8 cellular contexts compared by ENCODE assay signal in the genomic region with DNA sequence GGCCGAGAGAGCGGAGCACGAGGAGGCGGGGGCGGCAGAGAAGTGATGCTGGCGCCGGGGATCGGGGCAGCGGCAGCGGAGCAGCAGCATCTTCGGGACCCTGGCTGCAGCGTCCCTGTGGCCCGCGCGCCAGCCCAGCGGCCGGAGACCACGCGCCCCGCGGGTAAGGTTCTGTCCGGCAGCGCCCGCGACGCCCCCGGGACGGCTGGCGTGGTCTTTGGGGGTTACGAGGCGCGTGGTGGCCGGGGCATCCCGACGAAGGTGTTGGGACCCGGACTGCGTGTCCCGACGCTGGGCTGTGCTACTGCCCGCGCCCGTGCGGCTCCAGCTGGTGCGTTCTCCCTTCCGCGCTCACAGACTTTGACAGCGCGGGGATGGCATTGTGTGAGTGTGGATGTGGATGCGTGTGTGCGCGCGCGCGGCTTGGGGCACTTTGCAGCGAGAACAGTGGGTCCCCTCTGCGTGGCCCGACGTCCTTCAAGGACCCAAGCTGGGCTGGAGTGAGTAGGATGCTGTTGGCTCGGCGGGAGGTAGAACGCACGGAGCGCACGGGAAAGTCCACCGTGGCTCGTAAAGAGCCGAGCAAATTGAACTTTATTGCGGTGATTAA. TPM values are rescaled to one million over a fixed set of nuclear protein-coding genes. Genes with fewer than 3 reads are reported as not detected.
DNase-seq lines count a peak whose midpoint lies in the region; ATAC-seq and TF ChIP-seq lines count a peak whose summit lies in the region.

No MANE protein-coding gene starts in this region.

- H3K4me3 ChIP-seq in BE2C (ENCODE audit: low read depth, low read length) (peak overlapping the region; percentile 53), WERI-Rb-1 (ENCODE audit: low read depth, low read length) (peak overlapping the region; percentile 66), fibroblast of villous mesenchyme (ENCODE audit: low read depth, low read length) (peak overlapping the region; percentile 75), neural cell (ENCODE audit: low read length) (peak overlapping the region; percentile 85)

- peaks cover 20% of the 10 kb centered on the region for H3K27me3 ChIP-seq in BE2C
- H3K27me3 ChIP-seq in WERI-Rb-1 (ENCODE audit: insufficient read depth, low read depth, severe bottlenecking): peaks cover 14% of the 10 kb centered on the region
- peaks cover 14% of the 10 kb centered on the region for H3K27me3 ChIP-seq in neural cell (ENCODE audit: insufficient read depth, low read depth, low read length)

- no peak overlapping the region for H3K27ac ChIP-seq in WERI-Rb-1
- H3K27ac ChIP-seq in neural cell (ENCODE audit: low read length): peak overlapping the region; percentile 44

- H3K9me3 ChIP-seq in BE2C: no peaks in the 10 kb centered on the region
- no peaks in the 10 kb centered on the region for H3K9me3 ChIP-seq in WERI-Rb-1 (ENCODE audit: severe bottlenecking)
- H3K9me3 ChIP-seq in neural cell (ENCODE audit: low read length): no peaks in the 10 kb centered on the region

- H3K36me3 ChIP-seq in BE2C (no peaks in the 10 kb centered on the region), WERI-Rb-1 (no peaks in the 10 kb centered on the region), neural cell (ENCODE audit: insufficient read depth, low read length) (no peaks in the 10 kb centered on the region)

- H2AFZ ChIP-seq in neural cell (ENCODE audit: low read depth, low read length): peak overlapping the region; percentile 15

- no peaks in the 10 kb centered on the region for H3K4me1 ChIP-seq in BE2C

- H3F3A ChIP-seq in neural cell (ENCODE audit: insufficient read depth, low read length, poor library complexity, severe bottlenecking): peaks cover 4% of the 10 kb centered on the region

- no peak for TF ChIP-seq EP300 in neural cell (conservative IDR thresholded peaks at IDR 0.05; ENCODE audit: poor library complexity, severe bottlenecking)

- no peaks in the 10 kb centered on the region for H4K20me1 ChIP-seq in neural cell (ENCODE audit: insufficient read depth)

- H3K79me2 ChIP-seq in neural cell (replicated peaks; ENCODE audit: insufficient read depth, low read length): peaks cover 28% of the 10 kb centered on the region

- peak; percentile 27 for TF ChIP-seq RAD21 in neural cell (conservative IDR thresholded peaks at IDR 0.05)

- H3K4me2 ChIP-seq in neural cell (ENCODE audit: low read length): peak overlapping the region; percentile 71

- peak overlapping the region; percentile 87 for H3K9ac ChIP-seq in neural cell (ENCODE audit: low read length)

- TF ChIP-seq CTCF in BE2C (IDR thresholded peaks at IDR 0.05; ENCODE audit: low read depth, low read length): no peak
- TF ChIP-seq CTCF in WERI-Rb-1 (IDR thresholded peaks at IDR 0.05; ENCODE audit: low read depth, low read length): no peak
- TF ChIP-seq CTCF in fibroblast of villous mesenchyme (IDR thresholded peaks at IDR 0.05; ENCODE audit: insufficient read depth, low read depth, low read length): no peak
- TF ChIP-seq CTCF in neural cell (IDR thresholded peaks at IDR 0.05; ENCODE audit: poor library complexity, severe bottlenecking): peak; percentile 20

- DNase-seq in BE2C (peak; percentile 6), WERI-Rb-1 (peak; percentile 26), fibroblast of villous mesenchyme (ENCODE audit: low read depth) (peak; percentile 13), mucosa of gallbladder (ENCODE audit: low spot score) (no peak), LoVo (ENCODE audit: low spot score) (no peak)

- H3K9me2 ChIP-seq in neural cell (ENCODE audit: insufficient read depth, low read length): no peaks in the 10 kb centered on the region

- ATAC-seq in GM18870 (IDR thresholded peaks at IDR 0.05; ENCODE audit: unreplicated experiment): peak; percentile 21
- peak; percentile 3 for ATAC-seq in HG03280 (IDR thresholded peaks at IDR 0.05; ENCODE audit: unreplicated experiment)

TF ChIP-seq in neural cell, 6 proteins besides CTCF, POLR2A, EP300 and RAD21:
- TF ChIP-seq POLR2AphosphoS5 (IDR thresholded peaks at IDR 0.05) (peak; percentile 61), SMC3 (conservative IDR thresholded peaks at IDR 0.05; ENCODE audit: poor library complexity) (peak; percentile 42), TAF1 (IDR thresholded peaks at IDR 0.05; ENCODE audit: low read depth) (no peak), EZH2 (IDR thresholded peaks at IDR 0.05; ENCODE audit: borderline replicate concordance, insufficient read depth, low read length, poor library complexity, severe bottlenecking) (no peak), MXI1 (conservative IDR thresholded peaks at IDR 0.05; ENCODE audit: poor library complexity, severe bottlenecking) (peak; percentile 71)
- TF ChIP-seq, protein P1, sequence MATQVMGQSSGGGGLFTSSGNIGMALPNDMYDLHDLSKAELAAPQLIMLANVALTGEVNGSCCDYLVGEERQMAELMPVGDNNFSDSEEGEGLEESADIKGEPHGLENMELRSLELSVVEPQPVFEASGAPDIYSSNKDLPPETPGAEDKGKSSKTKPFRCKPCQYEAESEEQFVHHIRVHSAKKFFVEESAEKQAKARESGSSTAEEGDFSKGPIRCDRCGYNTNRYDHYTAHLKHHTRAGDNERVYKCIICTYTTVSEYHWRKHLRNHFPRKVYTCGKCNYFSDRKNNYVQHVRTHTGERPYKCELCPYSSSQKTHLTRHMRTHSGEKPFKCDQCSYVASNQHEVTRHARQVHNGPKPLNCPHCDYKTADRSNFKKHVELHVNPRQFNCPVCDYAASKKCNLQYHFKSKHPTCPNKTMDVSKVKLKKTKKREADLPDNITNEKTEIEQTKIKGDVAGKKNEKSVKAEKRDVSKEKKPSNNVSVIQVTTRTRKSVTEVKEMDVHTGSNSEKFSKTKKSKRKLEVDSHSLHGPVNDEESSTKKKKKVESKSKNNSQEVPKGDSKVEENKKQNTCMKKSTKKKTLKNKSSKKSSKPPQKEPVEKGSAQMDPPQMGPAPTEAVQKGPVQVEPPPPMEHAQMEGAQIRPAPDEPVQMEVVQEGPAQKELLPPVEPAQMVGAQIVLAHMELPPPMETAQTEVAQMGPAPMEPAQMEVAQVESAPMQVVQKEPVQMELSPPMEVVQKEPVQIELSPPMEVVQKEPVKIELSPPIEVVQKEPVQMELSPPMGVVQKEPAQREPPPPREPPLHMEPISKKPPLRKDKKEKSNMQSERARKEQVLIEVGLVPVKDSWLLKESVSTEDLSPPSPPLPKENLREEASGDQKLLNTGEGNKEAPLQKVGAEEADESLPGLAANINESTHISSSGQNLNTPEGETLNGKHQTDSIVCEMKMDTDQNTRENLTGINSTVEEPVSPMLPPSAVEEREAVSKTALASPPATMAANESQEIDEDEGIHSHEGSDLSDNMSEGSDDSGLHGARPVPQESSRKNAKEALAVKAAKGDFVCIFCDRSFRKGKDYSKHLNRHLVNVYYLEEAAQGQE (IDR thresholded peaks at IDR 0.05; ENCODE audit: borderline replicate concordance): no peak

RNA-seq across cellular contexts. Expression of a gene that starts 0.5 kb away (rescaled TPM):
- 0.08 TPM for polyA plus RNA-seq in BE2C (2012; ENCODE audit: insufficient read depth, insufficient read length, low read depth)
- total RNA-seq in fibroblast of villous mesenchyme (under 0.01 and 0.32 TPM in 2 replicates), mucosa of gallbladder (0.09 TPM)
- polyA plus RNA-seq in neural cell: 4.5 and 5.6 TPM in 2 replicates
- 12.9 and 13.1 TPM in 2 replicates for polyA minus RNA-seq in neural cell

Comparison
In these comparisons a context has a peak if more than half of its experiments do, and no peak if none do; other contexts are left out.
1. DNase-seq: peak in BE2C (single experiment), WERI-Rb-1 (single experiment) and fibroblast of villous mesenchyme (single experiment); none in mucosa of gallbladder (single experiment) and LoVo (single experiment).
2. Peak in every context shown above with its lines, with median percentiles within 50 percentile points of each other: H3K4me3 ChIP-seq.